ENCODE assay signal across 27 cellular contexts in the genomic region with DNA sequence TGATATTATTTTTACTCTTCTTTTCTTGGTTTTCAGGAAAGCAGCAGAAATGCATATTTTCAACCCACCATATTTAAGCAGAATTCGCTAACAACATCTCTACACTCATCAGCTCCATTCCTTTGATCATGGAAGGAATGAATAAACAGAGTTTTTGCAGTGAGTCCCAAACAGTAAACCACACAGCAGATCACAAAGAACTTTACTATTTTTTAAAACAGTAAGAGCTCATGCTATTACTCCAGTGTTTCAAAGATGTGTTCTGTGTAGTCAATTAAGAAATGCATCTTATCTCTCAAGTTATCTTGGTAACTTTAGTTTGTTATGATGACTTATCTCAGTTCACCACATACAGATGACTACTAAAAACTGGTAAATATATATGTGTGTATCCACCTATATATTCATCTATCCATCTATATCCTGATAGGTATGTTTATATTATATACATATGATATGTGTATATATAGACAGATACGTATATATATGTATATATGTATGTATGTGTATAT.
"Had no signal": no experiment of that assay in that cellular context is flagged by ENCODE, and none has a peak within 500 bp of the region (broad histone marks: within the 10 kb centered on the region; RNA-seq: fewer than 3 reads in every experiment).

No MANE protein-coding gene starts in this region.

- H3K27me3 Mint-ChIP-seq: naive thymus-derived CD8-positive, alpha-beta T cell; progenitor cell of endocrine pancreas; stimulated activated naive B cell treated with anti-CD40 and anti-IgM and Interleukin-4, amounts not matched to agents 10 μg/mL and 1 μg/mL and 100 μg/mL, for 72 hours had no signal

- DNase-seq: immature natural killer cell; kidney; left colon; left lung; lower lobe of right lung; mammary epithelial cell; mesenchymal stem cell; naive thymus-derived CD8-positive, alpha-beta T cell; ovary; right lobe of liver; stimulated activated CD4-positive, alpha-beta T cell treated with anti-CD3 and anti-CD28 coated beads, Interleukin-12 subunit alpha, Interleukin-12 subunit beta, amount 100 ng/mL, for 4 hours; stimulated activated CD4-positive, alpha-beta T cell treated with anti-CD3 and anti-CD28 coated beads, Interleukin-15, amount 100 ng/mL, for 24 hours; stimulated activated CD4-positive, alpha-beta T cell treated with anti-CD3 and anti-CD28 coated beads, Interleukin-2, amount 100 ng/mL, for 24 hours; stimulated activated CD4-positive, alpha-beta T cell treated with anti-CD3 and anti-CD28 coated beads, Interleukin-4, amount 100 ng/mL, for 1 hour; stimulated activated naive B cell treated with anti-CD40 and anti-IgM and Interleukin-4, amounts not matched to agents 10 μg/mL and 1 μg/mL and 100 μg/mL, for 72 hours; stimulated activated naive CD8-positive, alpha-beta T cell treated with anti-CD3 and anti-CD28 coated beads, Interleukin-15, Interleukin-2, amounts not matched to agents 100 U/mL and 50 U/mL, for 24 hours; stomach; testis; thyroid gland; transverse colon; upper lobe of left lung had no signal

- FAIRE-seq: islet of Langerhans had no signal

- H3K27ac ChIP-seq: left lung, lower lobe of right lung, ovary, right atrium auricular region, right lobe of liver, stomach, testis, thyroid gland, transverse colon, upper lobe of left lung, vagina had no signal

- H3K4me3 ChIP-seq: left lung, lower lobe of right lung, ovary, right atrium auricular region, right lobe of liver, stomach, testis, thyroid gland, transverse colon, upper lobe of left lung, vagina had no signal

- ATAC-seq: left colon; left lung; lower lobe of right lung; naive thymus-derived CD8-positive, alpha-beta T cell; right lobe of liver; stimulated activated naive B cell treated with anti-CD40 and anti-IgM and Interleukin-4, amounts not matched to agents 10 μg/mL and 1 μg/mL and 100 μg/mL, for 72 hours; stimulated activated naive CD8-positive, alpha-beta T cell treated with anti-CD3 and anti-CD28 coated beads, Interleukin-15, Interleukin-2, amounts not matched to agents 100 U/mL and 50 U/mL, for 24 hours had no signal

- H3K27ac Mint-ChIP-seq: immature natural killer cell; nephron; progenitor cell of endocrine pancreas; stimulated activated naive B cell treated with anti-CD40 and anti-IgM and Interleukin-4, amounts not matched to agents 10 μg/mL and 1 μg/mL and 100 μg/mL, for 72 hours had no signal

- H3K4me1 ChIP-seq: left lung, lower lobe of right lung, right atrium auricular region, right lobe of liver, stomach, testis, transverse colon, upper lobe of left lung, vagina had no signal

- H3K36me3 ChIP-seq: left lung, lower lobe of right lung, ovary, right atrium auricular region, right lobe of liver, stomach, thyroid gland, transverse colon, upper lobe of left lung, vagina had no signal

- H3K9me3 ChIP-seq: left lung, lower lobe of right lung, ovary, right atrium auricular region, right lobe of liver, stomach, testis, thyroid gland, transverse colon, upper lobe of left lung, vagina had no signal

- H3K4me3 Mint-ChIP-seq: immature natural killer cell; naive thymus-derived CD8-positive, alpha-beta T cell; nephron; neural crest cell; stimulated activated naive B cell treated with anti-CD40 and anti-IgM and Interleukin-4, amounts not matched to agents 10 μg/mL and 1 μg/mL and 100 μg/mL, for 72 hours had no signal

- H3K36me3 Mint-ChIP-seq: immature natural killer cell; naive thymus-derived CD8-positive, alpha-beta T cell; stimulated activated naive B cell treated with anti-CD40 and anti-IgM and Interleukin-4, amounts not matched to agents 10 μg/mL and 1 μg/mL and 100 μg/mL, for 72 hours had no signal

- H3K9me3 Mint-ChIP-seq: immature natural killer cell; naive thymus-derived CD8-positive, alpha-beta T cell; nephron; neural crest cell had no signal

- H3K4me1 Mint-ChIP-seq: nephron; neural crest cell; stimulated activated naive B cell treated with anti-CD40 and anti-IgM and Interleukin-4, amounts not matched to agents 10 μg/mL and 1 μg/mL and 100 μg/mL, for 72 hours had no signal

- H3K27me3 ChIP-seq: left lung, ovary, right atrium auricular region, right lobe of liver, stomach, testis, thyroid gland, transverse colon, upper lobe of left lung, vagina had no signal
